17 cellular contexts compared by ENCODE assay signal in genomic region chr6:72865467-72865866, GRCh38.
DNase-seq lines count a peak whose midpoint lies in the region; ATAC-seq, FAIRE-seq and TF ChIP-seq lines count a peak whose summit lies in the region.
"Had no signal": no experiment of that assay in that cellular context is flagged by ENCODE, and none has a peak within 500 bp of the region (broad histone marks: within the 10 kb centered on the region; RNA-seq: fewer than 3 reads in every experiment).

No MANE protein-coding gene starts in this region.

- H3K27ac ChIP-seq in IMR-90 (ENCODE audit: insufficient read depth, low read length) = no peak overlapping the region
- H3K27ac ChIP-seq: right atrium auricular region had no signal

- dilution Hi-C loops in IMR-90 (cut with HindIII; ENCODE audit: low sequenced_read_pairs, unreplicated experiment) = no loop called here

- no TSS peak for BruUV-seq in IMR-90 (replicated peaks; lab: Mats Ljungman, UMichigan)

- no peak overlapping the region for H4K91ac ChIP-seq in IMR-90 (ENCODE audit: insufficient read depth, low read depth, low read length)

- H3K18ac ChIP-seq in IMR-90 (ENCODE audit: low read depth, low read length) = no peak overlapping the region

- H2BK5ac ChIP-seq in IMR-90 (ENCODE audit: low read depth, low read length, poor library complexity, severe bottlenecking) = no peak overlapping the region

- no peak for TF ChIP-seq POLR2A in IMR-90 (IDR thresholded peaks at IDR 0.05; ENCODE audit: low read depth, low read length)

- no peaks in the 10 kb centered on the region for H3K36me3 ChIP-seq in IMR-90 (ENCODE audit: control insufficient read depth, insufficient read depth, low read length)
- H3K36me3 ChIP-seq in HAP-1 (replicated peaks) = no peaks in the 10 kb centered on the region
- H3K36me3 ChIP-seq: right atrium auricular region had no signal

- POLR2A ChIA-PET in IMR-90 (lab: Charles Lee; ENCODE audit: unreplicated experiment) = no interaction called here

- no peak overlapping the region for H2BK20ac ChIP-seq in IMR-90 (ENCODE audit: low read depth, low read length)

- H3K9ac ChIP-seq in IMR-90 (ENCODE audit: low read depth, low read length) = no peak overlapping the region

- no peak overlapping the region for H2BK15ac ChIP-seq in IMR-90 (ENCODE audit: low read depth, low read length)

- FAIRE-seq in D721Med (lab: Jason Lieb, UNC) = peak; percentile 91
- FAIRE-seq: RCC 7860 had no signal

- DNase-seq in D721Med (ENCODE audit: insufficient read length, low spot score) = no peak
- DNase-seq in IMR-90 = peak; percentile 37
- DNase-seq in cerebellar cortex (ENCODE audit: low spot score) = peak; percentile 69
- DNase-seq in myocyte (ENCODE audit: low read depth) = peak; percentile 76
- no peak for DNase-seq in HAP-1 (ENCODE audit: low spot score in 2 of 2)
- no peak for DNase-seq in GM13977 (ENCODE audit: low spot score)
- DNase-seq: activated B cell treated with CpG ODN at 0.5 μM for 24 hours; activated gamma-delta T cell; H7; NCI-H748 treated with DMSO at 0.1 percent for 48 hours; stimulated activated CD4-positive, alpha-beta T cell treated with anti-CD3 and anti-CD28 coated beads, Interleukin-4, amount 100 ng/mL, for 1 hour; stimulated activated CD8-positive, alpha-beta memory T cell treated with anti-CD3 and anti-CD28 coated beads, Interleukin-4, amount 100 ng/mL, for 48 hours; SW 1271 had no signal

- H3K4me1 ChIP-seq in IMR-90 (ENCODE audit: control insufficient read depth, insufficient read depth, low read length) (peaks cover 7% of the 10 kb centered on the region), HAP-1 (no peaks in the 10 kb centered on the region)

- H3K23ac ChIP-seq in IMR-90 (ENCODE audit: low read depth, low read length) = no peak overlapping the region

- H4K20me1 ChIP-seq in IMR-90 (ENCODE audit: insufficient read depth, low read length) = no peaks in the 10 kb centered on the region

- H3K79me1 ChIP-seq in IMR-90 (ENCODE audit: low read depth in 1 of 2, low read length in 2 of 2) = peaks cover 0 to 2% of the 10 kb centered on the region in 2 experiments; a peak in 1 of 4 replicates

- peak overlapping the region; percentile 21; the same call in 1 of the 2 replicates for H3K4me2 ChIP-seq in IMR-90 (ENCODE audit: low read depth, low read length)

- no peak overlapping the region for H2BK120ac ChIP-seq in IMR-90 (ENCODE audit: low read depth, low read length)

- intact Hi-C loops in IMR-90 (cut with micrococcal nuclease) = no loop called here

- 67% methylated on average over 1 of the region's 2 CpGs; no CpG with 5 or more reads in 1 of the 2 experiments for WGBS in IMR-90 (ENCODE audit: extremely low coverage in 2 of 2, insufficient read length in 1 of 2), 2 experiments

- no peak overlapping the region for H3K56ac ChIP-seq in IMR-90 (ENCODE audit: extremely low read depth, insufficient read depth, low read length)

- H2AK5ac ChIP-seq in IMR-90 (ENCODE audit: low read depth, low read length) = no peak overlapping the region

- H3K14ac ChIP-seq in IMR-90 (replicated peaks; ENCODE audit: low read depth, low read length) = no peak overlapping the region

- no peak overlapping the region; a peak in 1 of 4 replicates for H4K8ac ChIP-seq in IMR-90 (ENCODE audit: low read depth in 2 of 2, low read length in 2 of 2)

- CTCF ChIA-PET in IMR-90 (lab: Yijun Ruan, JAX) = no interaction called here

- no peaks in the 10 kb centered on the region for H3K27me3 ChIP-seq in IMR-90 (ENCODE audit: control insufficient read depth, insufficient read depth, low read length)
- no peaks in the 10 kb centered on the region for H3K27me3 ChIP-seq in HAP-1 (ENCODE audit: low read depth)
- H3K27me3 ChIP-seq: right atrium auricular region had no signal

- TF ChIP-seq CTCF in D721Med (IDR thresholded peaks at IDR 0.05; ENCODE audit: insufficient read depth, missing control alignments) = no peak
- no peak for TF ChIP-seq CTCF in IMR-90 (conservative IDR thresholded peaks at IDR 0.05; ENCODE audit: low read depth, low read length)
- no peak for TF ChIP-seq CTCF in GM13977 (IDR thresholded peaks at IDR 0.05; ENCODE audit: extremely low read depth, insufficient read depth, missing control alignments)

- H2AFZ ChIP-seq in IMR-90 (replicated peaks; ENCODE audit: low read length, poor library complexity) = no peak overlapping the region

- no peak overlapping the region for H3K4ac ChIP-seq in IMR-90 (ENCODE audit: low read depth, low read length)

- no peak overlapping the region for H4K5ac ChIP-seq in IMR-90 (ENCODE audit: low read depth, low read length)

- H2AK9ac ChIP-seq in IMR-90 (replicated peaks; ENCODE audit: low read depth, low read length, poor library complexity) = no peak overlapping the region

- H3K9me3 ChIP-seq in IMR-90 (ENCODE audit: control insufficient read depth, insufficient read depth, low read length) (no peaks in the 10 kb centered on the region), HAP-1 (no peaks in the 10 kb centered on the region)
- H3K9me3 ChIP-seq: right atrium auricular region had no signal

- no peak for TF ChIP-seq RAD21 in IMR-90 (IDR thresholded peaks at IDR 0.05; ENCODE audit: low read length)

- H3K9me1 ChIP-seq in IMR-90 (ENCODE audit: insufficient read depth, low read length) = peaks cover 7% of the 10 kb centered on the region

- H3K4me3 ChIP-seq in IMR-90 (ENCODE audit: insufficient read depth, low read depth, low read length) (no peak overlapping the region), HAP-1 (no peak overlapping the region)
- H3K4me3 ChIP-seq: right atrium auricular region had no signal

- in situ Hi-C loops in IMR-90 (cut with MboI; ENCODE audit: low sequenced_read_pairs) = no loop called here
- in situ Hi-C loops in HAP-1 (cut with MboI; ENCODE audit: low sequenced_read_pairs) = no loop called here
- in situ Hi-C loops in GM13977 (cut with MboI; ENCODE audit: low pct_unique_long_range_greater_than_20kb, low sequenced_read_pairs, unreplicated experiment) = no loop called here

- ATAC-seq in IMR-90 (ENCODE audit: low read depth) (peak; percentile 58), GM21825 (IDR thresholded peaks at IDR 0.05; ENCODE audit: unreplicated experiment) (no peak), GM21576 (IDR thresholded peaks at IDR 0.05; ENCODE audit: unreplicated experiment) (no peak)

TF ChIP-seq in IMR-90, 13 proteins besides CTCF, POLR2A, EP300 and RAD21:
- TF ChIP-seq CEBPB (IDR thresholded peaks at IDR 0.05; ENCODE audit: low read depth, low read length) = peak; percentile 20; the same call in 1 of the 2 replicates
- TF ChIP-seq USF2 (IDR thresholded peaks at IDR 0.05; ENCODE audit: low read depth, low read length) = no peak

Comparison
In these comparisons a context has a peak if more than half of its experiments do, and no peak if none do; other contexts are left out.
1. DNase-seq: peak in IMR-90 (single experiment), cerebellar cortex (single experiment) and myocyte (single experiment); none in D721Med (single experiment), HAP-1 (0 of 2) and GM13977 (single experiment).